Comparison of ENCODE assay signal across 11 cellular contexts in genomic region chr13:110887242-110887954, GRCh38. TPM values are rescaled to one million over a fixed set of nuclear protein-coding genes. Genes with fewer than 3 reads are reported as not detected.
A peak's percentile ranks its signal among the peaks of the same experiment; 100 is the strongest.
DNase-seq lines count a peak whose midpoint lies in the region; ATAC-seq, FAIRE-seq and TF ChIP-seq lines count a peak whose summit lies in the region.
"Had no signal": no experiment of that assay in that cellular context is flagged by ENCODE, and none has a peak within 500 bp of the region (broad histone marks: within the 10 kb centered on the region; RNA-seq: fewer than 3 reads in every experiment).

No MANE protein-coding gene starts in this region.

- no peak for FAIRE-seq in D721Med (lab: Jason Lieb, UNC)

- H3K4me1 Mint-ChIP-seq in GM23338 = peaks cover 48% of the 10 kb centered on the region

- H3K9me2 ChIP-seq in GM23338 (ENCODE audit: insufficient read depth) = no peaks in the 10 kb centered on the region

- H3K4me3 ChIP-seq in GM23338 = no peak overlapping the region
- no peak overlapping the region for H3K4me3 ChIP-seq in psoas muscle
- H3K4me3 ChIP-seq: stomach had no signal

- ATAC-seq in GM23338 = peak; percentile 37
- ATAC-seq in left ventricle myocardium superior = peak; percentile 38
- peak; percentile 58 to 72 (median 66) for ATAC-seq in psoas muscle
- no peak for ATAC-seq in GM19395 (IDR thresholded peaks at IDR 0.05; ENCODE audit: unreplicated experiment)

- no peaks in the 10 kb centered on the region for H3K9me3 ChIP-seq in psoas muscle
- H3K9me3 ChIP-seq: stomach had no signal

- peak overlapping the region; percentile 88 for H3K27ac Mint-ChIP-seq in GM23338

- H3F3A ChIP-seq in GM23338 (replicated peaks; ENCODE audit: low read depth) = peaks cover 11% of the 10 kb centered on the region; the same call in 1 of the 2 replicates

- POLR2A ChIA-PET in RWPE1 (lab: Yijun Ruan, JAX; ENCODE audit: low non-redundant PET) = no interaction called here

- H3K36me3 Mint-ChIP-seq in GM23338 (ENCODE audit: low read depth) = peaks cover 9% of the 10 kb centered on the region; the same call in 2 of the 3 replicates

- H3K4me1 ChIP-seq in GM23338 (ENCODE audit: insufficient read depth) (peaks cover 31% of the 10 kb centered on the region), psoas muscle (peaks cover 40% of the 10 kb centered on the region)

- no peaks in the 10 kb centered on the region; the same call in 2 of the 3 replicates for H3K9me3 Mint-ChIP-seq in GM23338

- no peak overlapping the region for H3K4me3 Mint-ChIP-seq in GM23338

- no peaks in the 10 kb centered on the region for H3K79me2 ChIP-seq in GM23338 (replicated peaks; ENCODE audit: insufficient read depth)

- H3K27me3 Mint-ChIP-seq in GM23338 (ENCODE audit: insufficient read depth, low read depth, poor library complexity) = peaks cover 13% of the 10 kb centered on the region

- 32 to 41% (median 38%) methylated on average over 3 of the region's 3 CpGs for WGBS in psoas muscle, 3 donors

- no peaks in the 10 kb centered on the region for H3K27me3 ChIP-seq in GM23338 (ENCODE audit: insufficient read depth)
- no peaks in the 10 kb centered on the region for H3K27me3 ChIP-seq in psoas muscle (ENCODE audit: insufficient read depth in 3 of 3, low read length in 2 of 3)
- H3K27me3 ChIP-seq: stomach had no signal

- H3K36me3 ChIP-seq in GM23338 (ENCODE audit: insufficient read depth) (no peaks in the 10 kb centered on the region), psoas muscle (ENCODE audit: insufficient read depth in 1 of 2, low read depth in 1 of 2) (peaks cover 0 to 35% of the 10 kb centered on the region in 2 donors)

- H2AFZ ChIP-seq in GM23338 = no peak overlapping the region

- TF ChIP-seq CTCF in GM23338 (conservative IDR thresholded peaks at IDR 0.05; ENCODE audit: low read depth in 2 of 2) (no peak), RWPE1 (conservative IDR thresholded peaks at IDR 0.05; ENCODE audit: low read depth) (no peak), psoas muscle (IDR thresholded peaks at IDR 0.05) (no peak), D721Med (IDR thresholded peaks at IDR 0.05; ENCODE audit: insufficient read depth, missing control alignments) (no peak)

- DNase-seq in GM23338 (ENCODE audit: low spot score) (no peak), RWPE1 (ENCODE audit: low spot score) (no peak), left ventricle myocardium superior (no peak), psoas muscle (no peak), D721Med (ENCODE audit: insufficient read length, low spot score) (no peak)
- DNase-seq in stimulated activated CD4-positive, alpha-beta T cell treated with anti-CD3 and anti-CD28 coated beads, Interleukin-4, amount 100 ng/mL, for 1 hour = no peak
- DNase-seq: activated T-cell treated with anti-CD3 and anti-CD28 coated beads for 4 hours; COR-L47; effector memory CD4-positive, alpha-beta T cell; stomach had no signal

- CTCF ChIA-PET in RWPE1 (lab: Yijun Ruan, JAX) = no interaction called here

- H3K4me2 ChIP-seq in GM23338 = no peak overlapping the region

- H3K27ac ChIP-seq in GM23338 (ENCODE audit: low read depth) = peak overlapping the region; percentile 78
- 0 out of 2 replicates have a peak overlapping the region, but pooled peaks have one; percentile 5 for H3K27ac ChIP-seq in RWPE1
- H3K27ac ChIP-seq in psoas muscle = peak overlapping the region; percentile 67

- intact Hi-C loops in left ventricle myocardium superior (cut with micrococcal nuclease) (no loop called here), psoas muscle (cut with DNase I) (loop anchor here in 1 of 2 donors (2.0 kb wide), 1 partner anchor 19 kb away; no protein-coding TSS in a partner anchor)

- peaks cover 13% of the 10 kb centered on the region; the same call in 1 of the 2 replicates for H4K20me1 ChIP-seq in GM23338 (replicated peaks; ENCODE audit: insufficient read depth)

TF ChIP-seq in GM23338, 12 proteins besides CTCF, POLR2A, EP300 and RAD21:
- TF ChIP-seq NANOG (IDR thresholded peaks at IDR 0.05; ENCODE audit: borderline replicate concordance) = no peak
- no peak for TF ChIP-seq ETS1 (IDR thresholded peaks at IDR 0.05)
- no peak for TF ChIP-seq POLR2AphosphoS5 (IDR thresholded peaks at IDR 0.05; ENCODE audit: low read depth)
- no peak for TF ChIP-seq ZNF331 (CRISPR knock-in tag; IDR thresholded peaks at IDR 0.05; ENCODE audit: low read depth)

RNA-seq across cellular contexts. Expression of gene ANKRD10, which starts 27.5 kb away (rescaled TPM):
- 224 and 250 TPM in 2 replicates for total RNA-seq in GM23338 (2014; rRNA removed; shearing (Covaris generic))
- polyA plus RNA-seq in GM23338 (2016; fragmentation: Nextera tagmentation; extraction: Ambion mirVana) (210 and 277 TPM in 2 replicates), psoas muscle (100 to 1,000 TPM in 1 of 3 donors, 10 to 100 TPM in 2; 82.0 to 123 (median 99.3) TPM)
- total RNA-seq in left ventricle myocardium superior (49.4 TPM), psoas muscle (100 to 1,000 TPM; 106 to 225 (median 159) TPM)

Comparison
In these comparisons a context has a peak if more than half of its experiments do, and no peak if none do; other contexts are left out.
1. H3K27ac ChIP-seq: peak in every context shown above with its lines; median percentile 78 in GM23338; 67 in psoas muscle; 5 in RWPE1.